Comparison of ENCODE assay signal across 8 cellular contexts in the genomic region with DNA sequence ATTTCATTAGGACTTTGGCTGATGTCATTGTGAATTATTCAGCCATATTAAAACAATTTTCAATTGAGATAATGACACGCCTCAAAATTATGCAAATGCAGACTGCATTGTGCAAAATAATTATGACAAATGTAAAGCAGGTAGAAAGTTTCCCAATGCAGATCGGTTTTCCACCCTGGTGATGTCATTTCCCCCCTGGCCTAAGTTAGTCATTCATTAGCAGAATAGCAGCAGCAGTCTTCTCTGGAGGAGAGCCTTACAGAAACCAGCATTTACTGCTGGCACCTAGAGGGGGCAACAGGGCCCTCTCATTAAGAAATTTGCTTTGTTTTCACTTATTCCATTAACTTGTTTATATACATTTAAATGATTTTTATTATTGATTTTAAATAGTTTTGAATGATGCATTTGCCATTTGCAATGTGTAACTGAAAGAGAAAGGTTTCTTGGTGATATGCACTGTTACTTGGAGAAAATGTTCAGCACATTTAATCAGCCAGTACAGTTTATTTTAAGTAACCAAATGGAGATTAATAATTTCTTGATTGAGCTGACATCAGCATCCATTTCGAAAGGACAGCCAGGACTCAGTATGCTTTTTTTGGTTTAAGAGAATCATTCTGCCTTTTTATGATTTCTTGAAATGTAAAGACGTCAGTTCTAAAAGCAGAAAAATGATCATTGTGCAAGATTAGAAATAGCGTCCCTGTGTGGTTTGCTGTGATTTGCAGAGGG. TPM values are rescaled to one million over a fixed set of nuclear protein-coding genes. Genes with fewer than 3 reads are reported as not detected.
DNase-seq lines count a peak whose midpoint lies in the region; ATAC-seq and TF ChIP-seq lines count a peak whose summit lies in the region.

No MANE protein-coding gene starts in this region.

- peaks cover 46% of the 10 kb centered on the region for H3K36me3 Mint-ChIP-seq in effector memory CD8-positive, alpha-beta T cell (ENCODE audit: insufficient read depth)
- peaks cover 15 to 23% of the 10 kb centered on the region in 2 donors for H3K36me3 Mint-ChIP-seq in naive B cell

- TF ChIP-seq CTCF in vagina (IDR thresholded peaks at IDR 0.05): peak in 1 of 3 experiments; percentile 16

- peak overlapping the region; percentile 73 to 93 for H3K4me3 Mint-ChIP-seq in effector memory CD8-positive, alpha-beta T cell
- H3K4me3 Mint-ChIP-seq in naive B cell: peak overlapping the region; percentile 89 to 99 (median 96)

- peak; percentile 61 for DNase-seq in NK-92 treated with Interleukin-12 subunit alpha and Interleukin-12 subunit beta, amount 100 ng/mL, for 24 hours (lab: John Stamatoyannopoulos, UW)
- DNase-seq in NK-92 (lab: John Stamatoyannopoulos, UW; ENCODE audit: unreplicated experiment) (no peak), Karpas-422 (peak; percentile 73), naive B cell (peak; percentile 51), vagina (ENCODE audit: extremely low spot score in 2 of 2) (no peak)
- peak; percentile 41 for DNase-seq in activated CD4-positive, CD25-positive, alpha-beta regulatory T cell treated with anti-CD3 and anti-CD28 coated beads, Interleukin-2, amount 50 U/mL, for 16 hours (ENCODE audit: low read depth, low spot score)
- DNase-seq in effector memory CD8-positive, alpha-beta T cell: peak in 1 of 3 experiments; percentile 2

- H3K27me3 Mint-ChIP-seq in effector memory CD8-positive, alpha-beta T cell: no peaks in the 10 kb centered on the region
- no peaks in the 10 kb centered on the region for H3K27me3 Mint-ChIP-seq in naive B cell

- no peaks in the 10 kb centered on the region for H3K79me2 ChIP-seq in Karpas-422 (ENCODE audit: low read length)

- H3K4me1 ChIP-seq in Karpas-422 (ENCODE audit: low read length) (peaks cover 40% of the 10 kb centered on the region), vagina (peaks cover 43% of the 10 kb centered on the region)

- peak overlapping the region; percentile 82 for H3K4me2 ChIP-seq in Karpas-422 (ENCODE audit: low read depth, low read length, poor library complexity, severe bottlenecking)

- no peak overlapping the region for H3K9ac ChIP-seq in Karpas-422 (ENCODE audit: low read length)

- peaks cover 9 to 48% of the 10 kb centered on the region in 2 donors for H3K4me1 Mint-ChIP-seq in effector memory CD8-positive, alpha-beta T cell (ENCODE audit: low read depth in 2 of 2)
- H3K4me1 Mint-ChIP-seq in naive B cell: peaks cover 30 to 42% (median 31%) of the 10 kb centered on the region in 3 donors

- H3K4me3 ChIP-seq in Karpas-422 (ENCODE audit: low read length) (peak overlapping the region; percentile 76), vagina (peak overlapping the region; percentile 77 to 94)

- ATAC-seq in GM21825 (IDR thresholded peaks at IDR 0.05; ENCODE audit: unreplicated experiment): peak; percentile 51
- no peak for ATAC-seq in effector memory CD8-positive, alpha-beta T cell (replicated peaks)
- ATAC-seq in naive B cell (ENCODE audit: low read depth in 2 of 2): peak; percentile 15 to 19

- H3K36me3 ChIP-seq in Karpas-422 (ENCODE audit: insufficient read depth, low read length): no peaks in the 10 kb centered on the region
- H3K36me3 ChIP-seq in vagina: no peaks in the 10 kb centered on the region

- no peak overlapping the region for H2AFZ ChIP-seq in Karpas-422 (ENCODE audit: low read length)

- H3K27ac ChIP-seq in Karpas-422 (ENCODE audit: low read length) (no peak overlapping the region), vagina (peak overlapping the region; percentile 98)

- H3K9me2 ChIP-seq in Karpas-422 (replicated peaks; ENCODE audit: insufficient read depth, low read length): no peaks in the 10 kb centered on the region

- intact Hi-C loops in vagina (cut with DNase I): loop anchor here (5.0 kb wide), 1 partner anchor 132 kb away; no protein-coding TSS in a partner anchor

- no peaks in the 10 kb centered on the region for H3K9me3 ChIP-seq in Karpas-422 (ENCODE audit: low read length)
- no peaks in the 10 kb centered on the region for H3K9me3 ChIP-seq in vagina

- no peak for TF ChIP-seq POLR2A in vagina (IDR thresholded peaks at IDR 0.05)

- H4K20me1 ChIP-seq in Karpas-422 (ENCODE audit: insufficient read depth, low read depth, low read length): peaks cover 4% of the 10 kb centered on the region; the same call in 1 of the 2 replicates

- no peaks in the 10 kb centered on the region for H3K9me3 Mint-ChIP-seq in effector memory CD8-positive, alpha-beta T cell
- peaks cover 0 to 3% (median 0%) of the 10 kb centered on the region in 7 donors for H3K9me3 Mint-ChIP-seq in naive B cell

- H3K27ac Mint-ChIP-seq in effector memory CD8-positive, alpha-beta T cell: peak overlapping the region; percentile 81 to 93
- peak overlapping the region; percentile 97 to 99 (median 98) for H3K27ac Mint-ChIP-seq in naive B cell

- 0 out of 2 replicates have a peak, but pooled peaks cover 2% of the 10 kb centered on the region for H3K27me3 ChIP-seq in Karpas-422 (ENCODE audit: low read length)
- H3K27me3 ChIP-seq in vagina: no peaks in the 10 kb centered on the region

RNA-seq across cellular contexts. Expression of a gene that starts 3.4 kb away (rescaled TPM):
- total RNA-seq in Karpas-422 (2014; rRNA removed; shearing (Covaris generic); ENCODE audit: low replicate concordance): 1.3 and 5.9 TPM in 2 replicates
- 100 to 1,000 TPM in 5 of 6 donors, 10 to 100 TPM in 1; 68.6 to 165 (median 122) TPM for polyA plus RNA-seq in naive B cell (ENCODE audit: low read depth in 6 of 6)
- total RNA-seq in vagina: 75.9 TPM

Comparison
In these comparisons a context has a peak if more than half of its experiments do, and no peak if none do; other contexts are left out.
1. DNase-seq: peak in NK-92 treated with Interleukin-12 subunit alpha and Interleukin-12 subunit beta, amount 100 ng/mL, for 24 hours (single experiment), Karpas-422 (single experiment), activated CD4-positive, CD25-positive, alpha-beta regulatory T cell treated with anti-CD3 and anti-CD28 coated beads, Interleukin-2, amount 50 U/mL, for 16 hours (single experiment) and naive B cell (single experiment); none in NK-92 (single experiment) and vagina (0 of 2).
2. RNA of a gene that starts 3.4 kb away (total RNA-seq): 75.9 TPM in vagina (single experiment); 1.3 to 5.9 TPM in Karpas-422; every median in the first group is over 10 times any median in the second.